In genomic region chr2:71715241-71715750, GRCh38 we compare ENCODE assay signal across 22 cellular contexts.
"Had no signal": no experiment of that assay in that cellular context is flagged by ENCODE, and none has a peak within 500 bp of the region (broad histone marks: within the 10 kb centered on the region; RNA-seq: fewer than 3 reads in every experiment).

No MANE protein-coding gene starts in this region.

- H3K27me3 ChIP-seq: dorsolateral prefrontal cortex, heart left ventricle, hepatocyte, left lung, ovary, suprapubic skin, thyroid gland, vagina had no signal

- H3K4me3 Mint-ChIP-seq: naive thymus-derived CD8-positive, alpha-beta T cell; nephron progenitor cell; stimulated activated naive B cell treated with anti-CD40 and anti-IgM and Interleukin-4, amounts not matched to agents 10 μg/mL and 1 μg/mL and 100 μg/mL, for 72 hours; stimulated activated naive CD8-positive, alpha-beta T cell treated with anti-CD3 and anti-CD28 coated beads, Interleukin-15, Interleukin-2, amounts not matched to agents 100 ng/mL and 50 ng/mL, for 24 hours had no signal

- H3K27ac Mint-ChIP-seq: naive thymus-derived CD8-positive, alpha-beta T cell; nephron progenitor cell; stimulated activated naive B cell treated with anti-CD40 and anti-IgM and Interleukin-4, amounts not matched to agents 10 μg/mL and 1 μg/mL and 100 μg/mL, for 72 hours; stimulated activated naive CD8-positive, alpha-beta T cell treated with anti-CD3 and anti-CD28 coated beads, Interleukin-15, Interleukin-2, amounts not matched to agents 100 ng/mL and 50 ng/mL, for 24 hours had no signal

- H3K36me3 Mint-ChIP-seq: naive thymus-derived CD8-positive, alpha-beta T cell; stimulated activated naive B cell treated with anti-CD40 and anti-IgM and Interleukin-4, amounts not matched to agents 10 μg/mL and 1 μg/mL and 100 μg/mL, for 72 hours had no signal

- DNase-seq: dorsolateral prefrontal cortex; effector CD4-positive, alpha-beta T cell; heart left ventricle; left cardiac atrium; left lung; mesendoderm; naive thymus-derived CD8-positive, alpha-beta T cell; nephron progenitor cell; occipital lobe; ovary; psoas muscle; right cardiac atrium; small intestine; stimulated activated CD4-positive, alpha-beta T cell treated with anti-CD3 and anti-CD28 coated beads, Interleukin-15, amount 100 ng/mL, for 24 hours; stimulated activated CD4-positive, alpha-beta T cell treated with anti-CD3 and anti-CD28 coated beads, Interleukin-2, amount 100 ng/mL, for 48 hours; stimulated activated naive B cell treated with anti-CD40 and anti-IgM and Interleukin-4, amounts not matched to agents 10 μg/mL and 1 μg/mL and 100 μg/mL, for 72 hours; thyroid gland; trophoblast cell had no signal

- H3K9me3 ChIP-seq: heart left ventricle, left lung, ovary, psoas muscle, suprapubic skin, thyroid gland, vagina had no signal

- H3K4me1 Mint-ChIP-seq: naive thymus-derived CD8-positive, alpha-beta T cell; nephron progenitor cell; stimulated activated naive B cell treated with anti-CD40 and anti-IgM and Interleukin-4, amounts not matched to agents 10 μg/mL and 1 μg/mL and 100 μg/mL, for 72 hours had no signal

- H3K27ac ChIP-seq: dorsolateral prefrontal cortex, hepatocyte, left lung, ovary, suprapubic skin, vagina had no signal

- H2AFZ ChIP-seq: hepatocyte had no signal

- H3K36me3 ChIP-seq: heart left ventricle, left lung, ovary, suprapubic skin, thyroid gland, vagina had no signal

- H3K9me3 Mint-ChIP-seq: naive thymus-derived CD8-positive, alpha-beta T cell; nephron progenitor cell; stimulated activated naive CD8-positive, alpha-beta T cell treated with anti-CD3 and anti-CD28 coated beads, Interleukin-15, Interleukin-2, amounts not matched to agents 100 ng/mL and 50 ng/mL, for 24 hours had no signal

- H3K4me2 ChIP-seq: hepatocyte had no signal

- H3K4me3 ChIP-seq: dorsolateral prefrontal cortex, heart left ventricle, hepatocyte, left lung, ovary, psoas muscle, suprapubic skin, thyroid gland, vagina had no signal

- ATAC-seq: heart left ventricle; left cardiac atrium; left lung; naive thymus-derived CD8-positive, alpha-beta T cell; psoas muscle; right cardiac atrium; stimulated activated naive B cell treated with anti-CD40 and anti-IgM and Interleukin-4, amounts not matched to agents 10 μg/mL and 1 μg/mL and 100 μg/mL, for 72 hours had no signal
